8 cellular contexts compared by ENCODE assay signal in genomic region chr12:107320929-107321618, GRCh38.
DNase-seq lines count a peak whose midpoint lies in the region; ATAC-seq and TF ChIP-seq lines count a peak whose summit lies in the region.

No MANE protein-coding gene starts in this region.

- H3K4me1 ChIP-seq in upper lobe of right lung, result peaks cover 27% of the 10 kb centered on the region

- H3K4me3 ChIP-seq in upper lobe of right lung, result peak overlapping the region; percentile 51

- no peak for TF ChIP-seq CTCF in upper lobe of right lung (IDR thresholded peaks at IDR 0.05)

- no peaks in the 10 kb centered on the region for H3K36me3 ChIP-seq in upper lobe of right lung

- peak; percentile 25 for DNase-seq in ACHN
- peak; percentile 80 for DNase-seq in NCI-H1105 (lab: John Stamatoyannopoulos, UW)
- DNase-seq in activated CD8-positive, alpha-beta memory T cell treated with anti-CD3 and anti-CD28 coated beads, Interleukin-2, amount 50 U/mL, for 48 hours, result peak; percentile 81
- peak; percentile 15 for DNase-seq in occipital lobe (lab: John Stamatoyannopoulos, UW)
- no peak for DNase-seq in upper lobe of right lung

- in situ Hi-C loops in ACHN (cut with HindIII; ENCODE audit: low pct_ligation_motif_present, low pct_unique_long_range_greater_than_20kb, low sequenced_read_pairs), result no loop called here

- H3K9me3 ChIP-seq in upper lobe of right lung, result no peaks in the 10 kb centered on the region

- intact Hi-C loops in upper lobe of right lung (cut with DNase I), result no loop called here

- H3K27me3 ChIP-seq in upper lobe of right lung, result peaks cover 48% of the 10 kb centered on the region

- ATAC-seq in esophagus mucosa (peak; percentile 25), upper lobe of right lung (no peak), GM21825 (IDR thresholded peaks at IDR 0.05; ENCODE audit: unreplicated experiment) (no peak), GM21529 (IDR thresholded peaks at IDR 0.05; ENCODE audit: unreplicated experiment) (no peak)

- no peak overlapping the region for H3K27ac ChIP-seq in upper lobe of right lung
